Comparison of ENCODE assay signal across 30 cellular contexts in the genomic region with DNA sequence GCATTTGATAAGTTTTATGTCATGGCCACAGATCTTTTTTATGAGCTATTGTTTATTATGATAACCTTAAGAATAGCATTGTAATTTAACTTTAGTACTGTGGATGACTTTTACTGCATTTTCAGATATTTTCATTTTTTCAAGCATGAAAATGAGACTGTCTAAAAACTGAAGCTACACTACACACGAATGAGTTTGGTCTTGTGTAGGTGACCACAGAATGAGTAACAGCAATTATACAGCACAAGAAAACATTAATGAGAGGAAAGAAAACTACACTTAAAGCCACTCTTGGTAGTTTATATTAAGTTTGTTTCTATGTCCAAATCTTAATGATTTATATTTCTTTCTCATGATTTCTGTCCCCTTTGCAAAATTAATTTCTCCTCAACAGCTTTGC.
"Had no signal": no experiment of that assay in that cellular context is flagged by ENCODE, and none has a peak within 500 bp of the region (broad histone marks: within the 10 kb centered on the region; RNA-seq: fewer than 3 reads in every experiment).

No MANE protein-coding gene starts in this region.

- H3K27ac Mint-ChIP-seq: activated CD4-positive, alpha-beta memory T cell treated with anti-CD3 and anti-CD28 coated beads for 36 hours; activated CD4-positive, alpha-beta T cell treated with anti-CD3 and anti-CD28 coated beads, Interleukin-2, amount 10 ng/mL, durations not matched to agents 24 days and 14 days; activated naive CD4-positive, alpha-beta T cell treated with anti-CD3 and anti-CD28 coated beads, Interleukin-2, amount 50 U/mL, for 72 hours; activated T-cell treated with anti-CD3 and anti-CD28 coated beads, Interleukin-2, amount 50 U/mL, for 24 hours; activated T-helper 17 cell treated with anti-CD3 and anti-CD28 coated beads, Interleukin-2, amount 50 U/mL, for 72 hours; natural killer cell treated with Interleukin-12 subunit alpha and Interleukin-12 subunit beta and Interleukin-15 and Interleukin-18, amount 100 ng/mL, for 72 hours; stimulated activated memory B cell treated with anti-CD40 and anti-IgM and Interleukin-4, amounts not matched to agents 10 μg/mL and 1 μg/mL and 100 μg/mL, for 72 hours; stimulated activated naive CD8-positive, alpha-beta T cell treated with anti-CD3 and anti-CD28 coated beads, Interleukin-15, amount 100 ng/mL, for 72 hours; T-helper 17 cell; type B pancreatic cell had no signal

- H3K9me3 Mint-ChIP-seq: activated CD4-positive, alpha-beta T cell treated with anti-CD3 and anti-CD28 coated beads, Interleukin-2, amount 10 ng/mL, durations not matched to agents 24 days and 14 days; activated naive CD4-positive, alpha-beta T cell treated with anti-CD3 and anti-CD28 coated beads, Interleukin-2, amount 50 U/mL, for 72 hours; activated T-cell treated with anti-CD3 and anti-CD28 coated beads, Interleukin-2, amount 50 U/mL, for 24 hours; activated T-helper 17 cell treated with anti-CD3 and anti-CD28 coated beads, Interleukin-2, amount 50 U/mL, for 72 hours; natural killer cell treated with Interleukin-12 subunit alpha and Interleukin-12 subunit beta and Interleukin-15 and Interleukin-18, amount 100 ng/mL, for 72 hours; stimulated activated memory B cell treated with anti-CD40 and anti-IgM and Interleukin-4, amounts not matched to agents 10 μg/mL and 1 μg/mL and 100 μg/mL, for 72 hours; type B pancreatic cell had no signal

- H3K9me3 ChIP-seq: lower lobe of right lung, mucosa of descending colon, uterus had no signal

- H3K36me3 ChIP-seq: lower lobe of right lung, uterus had no signal

- DNase-seq: activated CD4-positive, alpha-beta memory T cell treated with anti-CD3 and anti-CD28 coated beads for 36 hours; activated CD4-positive, alpha-beta T cell treated with anti-CD3 and anti-CD28 coated beads, Interleukin-2, amount 10 ng/mL, durations not matched to agents 24 days and 14 days; activated CD4-positive, CD25-positive, alpha-beta regulatory T cell treated with anti-CD3 and anti-CD28 coated beads, Interleukin-2, amount 50 U/mL, for 72 hours; activated CD8-positive, alpha-beta memory T cell treated with anti-CD3 and anti-CD28 coated beads, Interleukin-2, amount 50 U/mL, for 48 hours; activated T-cell treated with anti-CD3 and anti-CD28 coated beads, Interleukin-2, amount 50 U/mL, for 24 hours; dermis blood vessel endothelial cell; effector CD4-positive, alpha-beta T cell; head of caudate nucleus; hippocampal formation; kidney; lower lobe of right lung; mesendoderm; mucosa of descending colon; posterior cingulate gyrus; retina; stimulated activated CD4-positive, alpha-beta T cell treated with anti-CD3 and anti-CD28 coated beads, Interleukin-4, amount 100 ng/mL, for 24 hours; stimulated activated naive CD8-positive, alpha-beta T cell treated with anti-CD3 and anti-CD28 coated beads, Interleukin-15, amount 100 ng/mL, for 72 hours; substantia nigra; T-helper 17 cell; T1000; uterus had no signal

- H3K4me1 ChIP-seq: lower lobe of right lung, uterus had no signal

- H3K4me1 Mint-ChIP-seq: activated CD4-positive, alpha-beta T cell treated with anti-CD3 and anti-CD28 coated beads, Interleukin-2, amount 10 ng/mL, durations not matched to agents 24 days and 14 days; activated T-helper 17 cell treated with anti-CD3 and anti-CD28 coated beads, Interleukin-2, amount 50 U/mL, for 72 hours; stimulated activated memory B cell treated with anti-CD40 and anti-IgM and Interleukin-4, amounts not matched to agents 10 μg/mL and 1 μg/mL and 100 μg/mL, for 72 hours; stimulated activated naive CD8-positive, alpha-beta T cell treated with anti-CD3 and anti-CD28 coated beads, Interleukin-15, amount 100 ng/mL, for 72 hours; T-helper 17 cell had no signal

- FAIRE-seq: colon, kidney had no signal

- H3K27me3 ChIP-seq: uterus had no signal

- H3K4me3 ChIP-seq: lower lobe of right lung, mucosa of descending colon, skin epidermis, uterus had no signal

- H3K36me3 Mint-ChIP-seq: activated CD4-positive, alpha-beta memory T cell treated with anti-CD3 and anti-CD28 coated beads for 36 hours; activated naive CD4-positive, alpha-beta T cell treated with anti-CD3 and anti-CD28 coated beads, Interleukin-2, amount 50 U/mL, for 72 hours; natural killer cell treated with Interleukin-12 subunit alpha and Interleukin-12 subunit beta and Interleukin-15 and Interleukin-18, amount 100 ng/mL, for 72 hours; stimulated activated memory B cell treated with anti-CD40 and anti-IgM and Interleukin-4, amounts not matched to agents 10 μg/mL and 1 μg/mL and 100 μg/mL, for 72 hours; type B pancreatic cell had no signal

- H3K27me3 Mint-ChIP-seq: activated CD4-positive, alpha-beta memory T cell treated with anti-CD3 and anti-CD28 coated beads for 36 hours; activated CD4-positive, alpha-beta T cell treated with anti-CD3 and anti-CD28 coated beads, Interleukin-2, amount 10 ng/mL, durations not matched to agents 24 days and 14 days; activated T-cell treated with anti-CD3 and anti-CD28 coated beads, Interleukin-2, amount 50 U/mL, for 24 hours; activated T-helper 17 cell treated with anti-CD3 and anti-CD28 coated beads, Interleukin-2, amount 50 U/mL, for 72 hours; natural killer cell treated with Interleukin-12 subunit alpha and Interleukin-12 subunit beta and Interleukin-15 and Interleukin-18, amount 100 ng/mL, for 72 hours; stimulated activated memory B cell treated with anti-CD40 and anti-IgM and Interleukin-4, amounts not matched to agents 10 μg/mL and 1 μg/mL and 100 μg/mL, for 72 hours; stimulated activated naive CD8-positive, alpha-beta T cell treated with anti-CD3 and anti-CD28 coated beads, Interleukin-15, amount 100 ng/mL, for 72 hours; T-helper 17 cell had no signal

- ATAC-seq: activated naive CD4-positive, alpha-beta T cell treated with anti-CD3 and anti-CD28 coated beads, Interleukin-2, amount 50 U/mL, for 72 hours; activated T-helper 17 cell treated with anti-CD3 and anti-CD28 coated beads, Interleukin-2, amount 50 U/mL, for 72 hours; left lobe of liver; lower lobe of right lung; mucosa of descending colon; natural killer cell treated with Interleukin-12 subunit alpha and Interleukin-12 subunit beta and Interleukin-15 and Interleukin-18, amount 100 ng/mL, for 72 hours; sciatic nerve; stimulated activated memory B cell treated with anti-CD40 and anti-IgM and Interleukin-4, amounts not matched to agents 10 μg/mL and 1 μg/mL and 100 μg/mL, for 72 hours; stimulated activated naive CD8-positive, alpha-beta T cell treated with anti-CD3 and anti-CD28 coated beads, Interleukin-15, amount 100 ng/mL, for 72 hours; T-helper 17 cell had no signal

- H3K27ac ChIP-seq: lower lobe of right lung, skin epidermis, uterus had no signal

- H3K4me3 Mint-ChIP-seq: activated CD4-positive, alpha-beta memory T cell treated with anti-CD3 and anti-CD28 coated beads for 36 hours; activated CD4-positive, alpha-beta T cell treated with anti-CD3 and anti-CD28 coated beads, Interleukin-2, amount 10 ng/mL, durations not matched to agents 24 days and 14 days; activated T-cell treated with anti-CD3 and anti-CD28 coated beads, Interleukin-2, amount 50 U/mL, for 24 hours; activated T-helper 17 cell treated with anti-CD3 and anti-CD28 coated beads, Interleukin-2, amount 50 U/mL, for 72 hours; natural killer cell treated with Interleukin-12 subunit alpha and Interleukin-12 subunit beta and Interleukin-15 and Interleukin-18, amount 100 ng/mL, for 72 hours; stimulated activated memory B cell treated with anti-CD40 and anti-IgM and Interleukin-4, amounts not matched to agents 10 μg/mL and 1 μg/mL and 100 μg/mL, for 72 hours; stimulated activated naive CD8-positive, alpha-beta T cell treated with anti-CD3 and anti-CD28 coated beads, Interleukin-15, amount 100 ng/mL, for 72 hours; T-helper 17 cell; type B pancreatic cell had no signal
